Comparison of ENCODE assay signal across 1 cellular context in genomic region chr3:172070269-172070668, GRCh38.
TF ChIP-seq lines count a peak whose summit lies in the region.

No MANE protein-coding gene starts in this region.

TF ChIP-seq in K562, 482 proteins besides CTCF, POLR2A, EP300 and RAD21:
- TF ChIP-seq PURB (CRISPR knock-in tag; IDR thresholded peaks at IDR 0.05; ENCODE audit: low read depth) (no peak), PKNOX1 (IDR thresholded peaks at IDR 0.05) (peak; percentile 75), PBX2 (CRISPR knock-in tag; IDR thresholded peaks at IDR 0.05; ENCODE audit: low read depth) (no peak), PBX2 (tag; conservative IDR thresholded peaks at IDR 0.05; ENCODE audit: low read depth) (peak; percentile 71), MEIS2 (IDR thresholded peaks at IDR 0.05; ENCODE audit: partially characterized antibody) (peak; percentile 86)
